7 cellular contexts compared by ENCODE assay signal in the genomic region with DNA sequence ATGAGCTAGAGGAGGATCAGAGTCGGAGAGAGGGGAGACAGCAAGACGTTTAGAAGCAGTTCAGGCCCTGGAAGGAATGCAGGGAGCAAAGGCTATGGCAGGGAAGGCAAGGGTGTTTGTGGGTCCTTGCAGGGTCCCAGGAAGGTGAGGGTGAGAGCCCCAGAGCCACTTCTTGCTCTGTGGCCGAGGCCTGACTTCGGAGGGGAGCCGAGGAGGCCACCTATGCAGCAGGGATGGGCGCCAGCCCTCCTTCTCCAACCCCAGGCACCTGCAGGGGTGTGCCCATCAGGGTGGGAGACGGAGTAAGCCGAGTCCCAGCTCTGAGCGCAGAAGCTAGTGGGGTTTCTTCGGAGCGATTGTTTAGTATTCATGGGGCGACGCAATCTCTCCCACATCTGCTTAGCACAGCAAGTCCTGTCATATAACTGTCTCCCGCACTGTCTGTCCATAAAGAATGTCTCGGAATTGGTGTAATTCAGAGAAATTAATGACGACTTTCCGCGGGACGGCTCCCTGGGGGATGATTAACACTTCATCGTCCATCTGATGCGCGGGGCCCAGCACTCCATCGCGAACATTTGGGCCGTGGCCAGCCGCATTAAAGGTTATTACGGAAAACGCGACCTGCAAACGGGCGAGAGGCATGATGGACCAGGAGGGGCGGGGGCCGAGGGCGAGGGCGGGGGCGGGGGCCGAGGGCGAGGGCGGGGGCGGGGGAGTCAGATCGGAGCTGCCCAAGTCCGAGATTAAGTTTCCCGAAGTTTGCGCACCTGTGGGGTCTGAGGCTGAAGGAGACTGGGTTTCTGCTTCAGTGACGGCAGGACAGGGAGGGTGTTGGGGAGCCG. TPM values are rescaled to one million over a fixed set of nuclear protein-coding genes. Genes with fewer than 3 reads are reported as not detected.
DNase-seq lines count a peak whose midpoint lies in the region; FAIRE-seq and TF ChIP-seq lines count a peak whose summit lies in the region.

No MANE protein-coding gene starts in this region.

- H3K27ac ChIP-seq in H1 (ENCODE audit: low read depth, low read length) (no peak overlapping the region), osteoblast (ENCODE audit: low read depth, low read length) (no peak overlapping the region)

- no peaks in the 10 kb centered on the region for H4K20me1 ChIP-seq in H1 (replicated peaks in 1 of 2; ENCODE audit: control insufficient read depth in 1 of 2, insufficient read depth in 2 of 2, low read length in 2 of 2)
- peaks cover 3% of the 10 kb centered on the region for H4K20me1 ChIP-seq in osteoblast (ENCODE audit: insufficient read depth, low read length)

- in situ Hi-C loops in G401 (cut with HindIII; ENCODE audit: low sequenced_read_pairs), result no loop called here

- no peak overlapping the region for H3K56ac ChIP-seq in H1 (replicated peaks; ENCODE audit: insufficient read length, low read depth, low read length)

- TF ChIP-seq POLR2A in H1 (IDR thresholded peaks at IDR 0.05; ENCODE audit: control extremely low read depth in 1 of 2, low read depth in 2 of 2, low read length in 2 of 2), result no peak

- FAIRE-seq in H1 (lab: Jason Lieb, UNC), result no peak

- no peak overlapping the region for H3K23ac ChIP-seq in H1 (ENCODE audit: insufficient read length)

- no peak overlapping the region for H3K14ac ChIP-seq in H1 (ENCODE audit: insufficient read length)

- H3K36me3 ChIP-seq in H1 (ENCODE audit: control insufficient read depth in 2 of 4, insufficient read depth in 4 of 4, low read length in 3 of 4) (no peaks in the 10 kb centered on the region), osteoblast (ENCODE audit: insufficient read depth, low read length) (no peaks in the 10 kb centered on the region)

- no peak overlapping the region for H2BK20ac ChIP-seq in H1 (ENCODE audit: low read length)

- CTCF ChIA-PET in H1 (lab: Charles Lee; ENCODE audit: partially characterized antibody), result interaction anchor here (1.1 to 21.0 kb wide), 10 partner anchors 5 to 64 kb away, joined by 3 to 531 read pairs (median 6); a partner anchor contains a TSS

- no peak for TF ChIP-seq EP300 in H1 (IDR thresholded peaks at IDR 0.05; ENCODE audit: borderline replicate concordance in 1 of 2, low read depth in 2 of 2, low read length in 2 of 2)

- peaks cover 30 to 74% (median 58%) of the 10 kb centered on the region in 4 experiments for H3K27me3 ChIP-seq in H1 (replicated peaks in 1 of 4; ENCODE audit: control insufficient read depth in 3 of 4, extremely low read depth in 1 of 4, insufficient read depth in 3 of 4, low read length in 3 of 4)
- peaks cover 79% of the 10 kb centered on the region for H3K27me3 ChIP-seq in osteoblast (ENCODE audit: insufficient read depth, low read length)

- H2BK15ac ChIP-seq in H1 (ENCODE audit: low read length), result no peak overlapping the region

- no peak overlapping the region for H3K9ac ChIP-seq in H1 (replicated peaks in 1 of 4; ENCODE audit: extremely low read depth in 1 of 4, low read depth in 3 of 4, low read length in 3 of 4)

- POLR2A ChIA-PET in H1 (lab: Charles Lee; ENCODE audit: partially characterized antibody), result interaction anchor here (1.0 to 1.8 kb wide), 7 partner anchors 9 to 64 kb away, joined by 3 to 6 read pairs (median 4); a partner anchor contains a TSS

- H2BK5ac ChIP-seq in H1 (ENCODE audit: low read depth, low read length), result no peak overlapping the region

- DNase-seq in EH (ENCODE audit: low read depth), result peak; percentile 30
- DNase-seq in NCI-H1092 treated with DMSO at 0.1 percent for 48 hours (lab: John Stamatoyannopoulos, UW), result peak; percentile 47
- DNase-seq in H1 (ENCODE audit: low read depth in 1 of 2, low spot score in 2 of 2), result no peak
- DNase-seq in osteoblast (ENCODE audit: insufficient read length, low spot score, missing footprints), result no peak
- DNase-seq in germinal center (ENCODE audit: low spot score), result no peak
- DNase-seq in G401 (ENCODE audit: low spot score), result no peak
- no peak for DNase-seq in stimulated activated CD4-positive, alpha-beta T cell treated with anti-CD3 and anti-CD28 coated beads, Interleukin-2, amount 100 ng/mL, for 48 hours

- H3K79me2 ChIP-seq in H1 (ENCODE audit: control insufficient read depth in 1 of 2, insufficient read depth in 2 of 2, low read length in 2 of 2), result no peaks in the 10 kb centered on the region
- H3K79me2 ChIP-seq in osteoblast (ENCODE audit: insufficient read depth, low read length), result no peaks in the 10 kb centered on the region

- peak overlapping the region; percentile 90 for H2AFZ ChIP-seq in H1 (ENCODE audit: low read length)
- no peak overlapping the region for H2AFZ ChIP-seq in osteoblast (ENCODE audit: low read length)

- no peak overlapping the region for H3K18ac ChIP-seq in H1 (ENCODE audit: extremely low read depth, low read length)

- no peak overlapping the region for H4K8ac ChIP-seq in H1 (ENCODE audit: extremely low read depth, insufficient read depth, low read length)

- no peak overlapping the region for H4K91ac ChIP-seq in H1 (replicated peaks; ENCODE audit: insufficient read length, low read length)

- peaks cover 17% of the 10 kb centered on the region for H3K23me2 ChIP-seq in H1 (ENCODE audit: low read depth, low read length)

- TF ChIP-seq CTCF in H1 (IDR thresholded peaks at IDR 0.05; ENCODE audit: control extremely low read depth in 1 of 3, insufficient read depth in 1 of 3, low read depth in 1 of 3, low read length in 3 of 3), result no peak
- no peak for TF ChIP-seq CTCF in osteoblast (IDR thresholded peaks at IDR 0.05; ENCODE audit: extremely low read depth, low read depth, low read length)

- peak overlapping the region; percentile 58 to 74 (median 65) for H3K4me3 ChIP-seq in H1 (ENCODE audit: extremely low read depth in 1 of 4, insufficient read depth in 2 of 4, low read depth in 3 of 4, low read length in 4 of 4)
- H3K4me3 ChIP-seq in osteoblast (ENCODE audit: insufficient read depth, low read length), result no peak overlapping the region

- peak overlapping the region; percentile 73 to 85 for H3K4me2 ChIP-seq in H1 (ENCODE audit: insufficient read depth in 1 of 2, low read depth in 2 of 2, low read length in 2 of 2)
- peak overlapping the region; percentile 60 for H3K4me2 ChIP-seq in osteoblast (ENCODE audit: insufficient read depth, low read length)

- H2BK12ac ChIP-seq in H1 (ENCODE audit: low read depth, low read length), result peak overlapping the region; percentile 17; the same call in 1 of the 2 replicates

- no peak overlapping the region for H3K4ac ChIP-seq in H1 (replicated peaks; ENCODE audit: insufficient read length, low read depth, low read length)

- no peak overlapping the region for H2BK120ac ChIP-seq in H1 (replicated peaks; ENCODE audit: low read depth, low read length)

- H4K5ac ChIP-seq in H1 (ENCODE audit: insufficient read length, low read depth, low read length), result no peak overlapping the region

- no peak for TF ChIP-seq RAD21 in H1 (IDR thresholded peaks at IDR 0.05 in 1 of 2, conservative IDR thresholded peaks at IDR 0.05 in 1 of 2; ENCODE audit: low read depth in 2 of 2, low read length in 2 of 2)

- H2AK5ac ChIP-seq in H1 (ENCODE audit: low read depth, low read length), result no peak overlapping the region

- 8% methylated on average over 33 of the region's 46 CpGs; no CpG with 5 or more reads in 1 of the 2 experiments for WGBS in H1 (ENCODE audit: extremely low coverage in 1 of 2, insufficient coverage in 1 of 2, insufficient read length in 1 of 2, insufficient replicate concordance in 2 of 2, low coverage in 1 of 2, low lambda C conversion rate in 2 of 2, missing lambda C conversion rate in 1 of 2), 2 experiments

- H3K79me1 ChIP-seq in H1 (ENCODE audit: low read depth, low read length), result no peaks in the 10 kb centered on the region

- H3K4me1 ChIP-seq in H1 (replicated peaks in 1 of 4; ENCODE audit: control insufficient read depth in 3 of 4, insufficient read depth in 4 of 4, low read length in 3 of 4), result peaks cover 0 to 13% (median 7%) of the 10 kb centered on the region in 4 experiments; a peak in 5 of 7 replicates
- peaks cover 5% of the 10 kb centered on the region for H3K4me1 ChIP-seq in osteoblast (ENCODE audit: insufficient read depth, low read length)

- H3K9me3 ChIP-seq in H1 (ENCODE audit: insufficient read depth in 2 of 2, low read depth in 1 of 2, low read length in 1 of 2) (no peaks in the 10 kb centered on the region), osteoblast (ENCODE audit: low read depth, low read length) (no peaks in the 10 kb centered on the region)

TF ChIP-seq in H1, 55 proteins besides CTCF, POLR2A, EP300 and RAD21 (continues in another document):
- TF ChIP-seq SIRT6 (IDR thresholded peaks at IDR 0.05; ENCODE audit: low read length), result no peak
- TF ChIP-seq, protein P1, sequence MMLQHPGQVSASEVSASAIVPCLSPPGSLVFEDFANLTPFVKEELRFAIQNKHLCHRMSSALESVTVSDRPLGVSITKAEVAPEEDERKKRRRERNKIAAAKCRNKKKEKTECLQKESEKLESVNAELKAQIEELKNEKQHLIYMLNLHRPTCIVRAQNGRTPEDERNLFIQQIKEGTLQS (IDR thresholded peaks at IDR 0.05; ENCODE audit: insufficient read depth, low read depth, low read length), result no peak
- peak; percentile 7 for TF ChIP-seq KDM4A (IDR thresholded peaks at IDR 0.05; ENCODE audit: low read depth, low read length, severe bottlenecking)

RNA-seq across cellular contexts. Expression of a gene that starts 12.3 kb away (rescaled TPM):
- total RNA-seq in H1 (2021; fragmentation: NEBNext Ultra II Directional; extraction: Animal tissue kit (Norgen Biotek cat#: 25700)), result 18.7 and 20.3 TPM in 2 replicates
- polyA plus RNA-seq in H1 (2011; rRNA removed), result 35.3 and 39.3 TPM in 2 replicates
- 32.3 TPM for polyA plus RNA-seq in H1 (2011; cell fraction: cytosol; rRNA removed)
- 65.4 TPM for polyA plus RNA-seq in H1 (2011; cell fraction: nucleus; rRNA removed)
- polyA plus RNA-seq in H1 (2012, experiment 1 of 2), result 18.8 to 23.4 TPM (median 21.7 TPM) in 4 replicates
- 17.8 TPM for polyA plus RNA-seq in H1 (2012, experiment 2 of 2)
- 12.3 TPM for polyA plus RNA-seq in H1 (2013, experiment 1 of 2)
- polyA plus RNA-seq in H1 (2013, experiment 2 of 2), result 10.1 TPM
- 33.5 and 37.1 TPM in 2 replicates for polyA minus RNA-seq in H1 (2011; rRNA and poly(A)+ RNA removed)
- 9.6 TPM for polyA minus RNA-seq in H1 (2011; cell fraction: cytosol; rRNA and poly(A)+ RNA removed)
- polyA minus RNA-seq in H1 (2011; cell fraction: nucleus; rRNA and poly(A)+ RNA removed), result 28.7 TPM
- total RNA-seq in osteoblast, result 167 and 174 TPM in 2 replicates
- total RNA-seq in G401 (2014; rRNA removed; shearing (Covaris generic)), result 232 and 250 TPM in 2 replicates

RNA-seq across cellular contexts. Expression of a gene that starts 12.3 kb away (rescaled TPM):
- total RNA-seq in H1 (2021; fragmentation: NEBNext Ultra II Directional; extraction: Animal tissue kit (Norgen Biotek cat#: 25700)), result not detected in 2 replicates
- polyA plus RNA-seq in H1 (2011; rRNA removed), result not detected in 2 replicates
- not detected for polyA plus RNA-seq in H1 (2011; cell fraction: cytosol; rRNA removed)
- polyA plus RNA-seq in H1 (2011; cell fraction: nucleus; rRNA removed), result not detected
- polyA plus RNA-seq in H1 (2012, experiment 1 of 2), result not detected in 4 replicates
- not detected for polyA plus RNA-seq in H1 (2012, experiment 2 of 2)
- polyA plus RNA-seq in H1 (2013, experiment 1 of 2), result not detected
- polyA plus RNA-seq in H1 (2013, experiment 2 of 2), result not detected
- polyA minus RNA-seq in H1 (2011; rRNA and poly(A)+ RNA removed), result not detected in 2 replicates
- polyA minus RNA-seq in H1 (2011; cell fraction: cytosol; rRNA and poly(A)+ RNA removed), result not detected
- not detected for polyA minus RNA-seq in H1 (2011; cell fraction: nucleus; rRNA and poly(A)+ RNA removed)
- not detected in 2 replicates for total RNA-seq in osteoblast
- total RNA-seq in G401 (2014; rRNA removed; shearing (Covaris generic)), result not detected in 2 replicates

Comparison
In these comparisons a context has a peak if more than half of its experiments do, and no peak if none do; other contexts are left out.
1. DNase-seq: peak in EH (single experiment) and NCI-H1092 treated with DMSO at 0.1 percent for 48 hours (single experiment); none in H1 (0 of 2), osteoblast (single experiment), germinal center (single experiment), G401 (single experiment) and stimulated activated CD4-positive, alpha-beta T cell treated with anti-CD3 and anti-CD28 coated beads, Interleukin-2, amount 100 ng/mL, for 48 hours (0 of 2).